In the genomic region with DNA sequence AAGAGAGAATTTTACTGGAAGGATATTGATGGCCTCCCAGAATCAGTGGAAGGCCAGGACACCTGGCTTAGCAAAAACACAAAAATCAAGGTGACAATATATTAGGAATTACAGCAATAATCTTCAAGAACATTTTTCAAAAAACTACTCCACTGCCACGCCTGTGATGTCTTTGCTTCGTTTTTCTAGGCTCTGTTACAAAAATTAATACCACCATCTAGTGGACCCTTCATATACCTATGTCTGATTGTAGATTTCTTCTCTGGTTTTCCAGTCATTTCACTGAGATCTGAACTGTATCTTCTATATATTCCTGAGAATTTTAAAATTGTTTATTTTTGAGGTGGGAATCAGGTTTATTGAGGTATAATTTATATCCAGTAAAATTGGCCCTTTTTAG, we compare ENCODE assay signal across 8 cellular contexts. TPM values are rescaled to one million over a fixed set of nuclear protein-coding genes. Genes with fewer than 3 reads are reported as not detected.
DNase-seq lines count a peak whose midpoint lies in the region; ATAC-seq and TF ChIP-seq lines count a peak whose summit lies in the region.

No MANE protein-coding gene starts in this region.

- H3K4me2 ChIP-seq in KMS-11 (peak overlapping the region; percentile 10), skeletal muscle satellite cell (ENCODE audit: low read length) (peak overlapping the region; percentile 40)

- no peak for DNase-seq in activated naive CD8-positive, alpha-beta T cell treated with anti-CD3 and anti-CD28 coated beads, Interleukin-2, amount 10 ng/mL, durations not matched to agents 7 days and 5 days
- DNase-seq in activated naive CD8-positive, alpha-beta T cell treated with anti-CD3 and anti-CD28 coated beads for 36 hours = no peak
- peak; percentile 32 for DNase-seq in astrocyte of the spinal cord (ENCODE audit: low read depth, low spot score)
- no peak for DNase-seq in activated CD8-positive, alpha-beta memory T cell treated with anti-CD3 and anti-CD28 coated beads for 24 hours
- no peak for DNase-seq in activated naive CD4-positive, alpha-beta T cell treated with Interleukin-2 at 50 U/mL for 16 hours

- no peaks in the 10 kb centered on the region for H3K36me3 ChIP-seq in KMS-11 (ENCODE audit: insufficient read depth)
- no peaks in the 10 kb centered on the region for H3K36me3 ChIP-seq in skeletal muscle satellite cell (ENCODE audit: insufficient read depth, low read length)

- H3K9ac ChIP-seq in KMS-11 (no peak overlapping the region), skeletal muscle satellite cell (ENCODE audit: low read depth, low read length) (no peak overlapping the region)

- in situ Hi-C loops in astrocyte of the spinal cord (cut with HindIII; ENCODE audit: low sequenced_read_pairs) = no loop called here

- H2AFZ ChIP-seq in KMS-11 (ENCODE audit: low read depth) = peak overlapping the region; percentile 56

- H3K4me3 Mint-ChIP-seq in activated naive CD8-positive, alpha-beta T cell treated with anti-CD3 and anti-CD28 coated beads, Interleukin-2, amount 10 ng/mL, durations not matched to agents 7 days and 5 days = no peak overlapping the region
- H3K4me3 Mint-ChIP-seq in activated naive CD8-positive, alpha-beta T cell treated with anti-CD3 and anti-CD28 coated beads for 36 hours = no peak overlapping the region

- no peaks in the 10 kb centered on the region for H4K20me1 ChIP-seq in KMS-11 (ENCODE audit: insufficient read depth)

- no peaks in the 10 kb centered on the region for H3K27me3 Mint-ChIP-seq in activated naive CD8-positive, alpha-beta T cell treated with anti-CD3 and anti-CD28 coated beads, Interleukin-2, amount 10 ng/mL, durations not matched to agents 7 days and 5 days
- H3K27me3 Mint-ChIP-seq in activated naive CD8-positive, alpha-beta T cell treated with anti-CD3 and anti-CD28 coated beads for 36 hours = no peaks in the 10 kb centered on the region

- H3K9me3 ChIP-seq in skeletal muscle satellite cell (replicated peaks; ENCODE audit: low read length) = no peaks in the 10 kb centered on the region

- peaks cover 32% of the 10 kb centered on the region for H3K4me1 Mint-ChIP-seq in activated naive CD8-positive, alpha-beta T cell treated with anti-CD3 and anti-CD28 coated beads, Interleukin-2, amount 10 ng/mL, durations not matched to agents 7 days and 5 days
- H3K4me1 Mint-ChIP-seq in activated naive CD8-positive, alpha-beta T cell treated with anti-CD3 and anti-CD28 coated beads for 36 hours = peaks cover 29% of the 10 kb centered on the region

- H3K4me1 ChIP-seq in KMS-11 (ENCODE audit: low read depth, poor library complexity, severe bottlenecking) (peaks cover 26% of the 10 kb centered on the region), skeletal muscle satellite cell (ENCODE audit: control insufficient read depth, insufficient read depth, low read length) (peaks cover 3% of the 10 kb centered on the region)

- peak; percentile 43 for ATAC-seq in activated naive CD8-positive, alpha-beta T cell treated with anti-CD3 and anti-CD28 coated beads, Interleukin-2, amount 10 ng/mL, durations not matched to agents 7 days and 5 days (ENCODE audit: low read depth)
- ATAC-seq in HG02642 (IDR thresholded peaks at IDR 0.05; ENCODE audit: poor library complexity, unreplicated experiment) = no peak

- TF ChIP-seq CTCF in KMS-11 (conservative IDR thresholded peaks at IDR 0.05; ENCODE audit: low read depth, low read length) (0 out of 2 replicates have a peak, but pooled peaks have one; percentile 25), astrocyte of the spinal cord (IDR thresholded peaks at IDR 0.05; ENCODE audit: low read depth, low read length) (peak; percentile 30)

- peak overlapping the region; percentile 14 for H3K27ac Mint-ChIP-seq in activated naive CD8-positive, alpha-beta T cell treated with anti-CD3 and anti-CD28 coated beads, Interleukin-2, amount 10 ng/mL, durations not matched to agents 7 days and 5 days
- H3K27ac Mint-ChIP-seq in activated naive CD8-positive, alpha-beta T cell treated with anti-CD3 and anti-CD28 coated beads for 36 hours = no peak overlapping the region

- H3K27ac ChIP-seq in KMS-11 = peak overlapping the region; percentile 4; the same call in 1 of the 2 replicates

- H3K79me2 ChIP-seq in KMS-11 (ENCODE audit: insufficient read depth, low read depth) = no peaks in the 10 kb centered on the region

- H3K27me3 ChIP-seq in KMS-11 (ENCODE audit: insufficient read depth, low read depth) = no peaks in the 10 kb centered on the region
- no peaks in the 10 kb centered on the region for H3K27me3 ChIP-seq in skeletal muscle satellite cell (ENCODE audit: control insufficient read depth, insufficient read depth, low read length)

- POLR2A ChIA-PET in activated naive CD8-positive, alpha-beta T cell treated with anti-CD3 and anti-CD28 coated beads, Interleukin-2, amount 10 ng/mL, durations not matched to agents 7 days and 5 days (lab: Charles Lee) = no interaction called here

- H3K4me3 ChIP-seq in KMS-11 (IDR thresholded peaks at IDR 0.05; ENCODE audit: insufficient read depth, low read depth, low read length) (no peak overlapping the region), astrocyte of the spinal cord (ENCODE audit: low read depth, low read length) (no peak overlapping the region), skeletal muscle satellite cell (ENCODE audit: low read length) (no peak overlapping the region)

- no peaks in the 10 kb centered on the region for H3K9me3 Mint-ChIP-seq in activated naive CD8-positive, alpha-beta T cell treated with anti-CD3 and anti-CD28 coated beads, Interleukin-2, amount 10 ng/mL, durations not matched to agents 7 days and 5 days
- H3K9me3 Mint-ChIP-seq in activated naive CD8-positive, alpha-beta T cell treated with anti-CD3 and anti-CD28 coated beads for 36 hours = no peaks in the 10 kb centered on the region

- no peaks in the 10 kb centered on the region for H3K36me3 Mint-ChIP-seq in activated naive CD8-positive, alpha-beta T cell treated with anti-CD3 and anti-CD28 coated beads, Interleukin-2, amount 10 ng/mL, durations not matched to agents 7 days and 5 days
- peaks cover 4% of the 10 kb centered on the region for H3K36me3 Mint-ChIP-seq in activated naive CD8-positive, alpha-beta T cell treated with anti-CD3 and anti-CD28 coated beads for 36 hours

RNA-seq across cellular contexts. Expression of gene SLC33A1, which starts 5.6 kb away (rescaled TPM):
- total RNA-seq in activated naive CD8-positive, alpha-beta T cell treated with anti-CD3 and anti-CD28 coated beads, Interleukin-2, amount 10 ng/mL, durations not matched to agents 7 days and 5 days = 10 to 100 TPM; 26.4 to 27.3 TPM
- 10 to 100 TPM; 16.3 to 17.2 TPM for total RNA-seq in activated naive CD8-positive, alpha-beta T cell treated with anti-CD3 and anti-CD28 coated beads for 36 hours
- total RNA-seq in skeletal muscle satellite cell (2012; rRNA removed) = 43.0 and 45.6 TPM in 2 replicates

RNA-seq across cellular contexts. Expression of gene GMPS, which starts 10.6 kb away (rescaled TPM):
- 10 to 100 TPM; 84.0 to 86.8 TPM for total RNA-seq in activated naive CD8-positive, alpha-beta T cell treated with anti-CD3 and anti-CD28 coated beads, Interleukin-2, amount 10 ng/mL, durations not matched to agents 7 days and 5 days
- 100 to 1,000 TPM; 157 TPM for total RNA-seq in activated naive CD8-positive, alpha-beta T cell treated with anti-CD3 and anti-CD28 coated beads for 36 hours
- 46.3 and 67.7 TPM in 2 replicates for total RNA-seq in skeletal muscle satellite cell (2012; rRNA removed)

RNA-seq across cellular contexts. Expression of gene C3orf33, which starts 53.8 kb away (rescaled TPM):
- 1 to 10 TPM; 2.1 to 2.2 TPM for total RNA-seq in activated naive CD8-positive, alpha-beta T cell treated with anti-CD3 and anti-CD28 coated beads, Interleukin-2, amount 10 ng/mL, durations not matched to agents 7 days and 5 days
- total RNA-seq in activated naive CD8-positive, alpha-beta T cell treated with anti-CD3 and anti-CD28 coated beads for 36 hours = 1 to 10 TPM; 2.5 to 2.7 TPM
- total RNA-seq in skeletal muscle satellite cell (2012; rRNA removed) = 0.44 and 2.3 TPM in 2 replicates
